In genomic region chr12:96078281-96078761, GRCh38 we compare ENCODE assay signal across 1 cellular context.
TF ChIP-seq lines count a peak whose summit lies in the region.

No MANE protein-coding gene starts in this region.

TF ChIP-seq in GM23338, 12 proteins besides CTCF, POLR2A, EP300 and RAD21 (continued from another document):
- TF ChIP-seq CREB1 (CRISPR knock-in tag; IDR thresholded peaks at IDR 0.05; ENCODE audit: low read depth) (no peak), ZNF462 (CRISPR knock-in tag; IDR thresholded peaks at IDR 0.05) (no peak), EZH2phosphoT487 (IDR thresholded peaks at IDR 0.05; ENCODE audit: unreplicated experiment) (no peak), STAT1 (IDR thresholded peaks at IDR 0.05; ENCODE audit: unreplicated experiment) (no peak)
